Comparison of ENCODE assay signal across 8 cellular contexts in the genomic region with DNA sequence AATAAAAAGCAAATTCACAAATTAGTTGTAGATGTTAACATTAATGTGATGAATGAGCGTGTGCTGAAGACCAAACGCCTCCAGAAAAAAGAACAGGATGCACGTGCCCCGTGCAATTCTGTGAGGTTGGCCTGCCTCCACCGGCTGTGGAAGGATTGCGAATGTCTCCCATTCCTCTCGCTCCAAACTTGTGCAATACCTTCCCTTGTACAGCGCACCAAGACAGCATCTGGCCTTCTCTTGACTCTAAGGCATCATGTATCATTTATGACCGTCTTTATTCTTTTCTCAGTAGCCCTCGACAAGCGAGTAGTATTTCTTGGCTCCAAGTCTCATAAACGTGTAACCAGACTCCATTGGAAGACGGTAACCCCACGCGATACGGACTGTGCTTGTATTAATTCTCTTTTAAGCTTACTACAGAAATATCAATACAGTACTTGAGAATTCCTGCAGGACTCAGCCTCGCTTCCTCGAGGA. TPM values are rescaled to one million over a fixed set of nuclear protein-coding genes. Genes with fewer than 3 reads are reported as not detected.
DNase-seq lines count a peak whose midpoint lies in the region; ATAC-seq and TF ChIP-seq lines count a peak whose summit lies in the region.

No MANE protein-coding gene starts in this region.

- H3K4me3 Mint-ChIP-seq in CD4-positive, CD25-positive, alpha-beta regulatory T cell = peak overlapping the region; percentile 91 to 99 (median 96)
- peak overlapping the region; percentile 91 for H3K4me3 Mint-ChIP-seq in activated CD4-positive, alpha-beta T cell treated with anti-CD3 and anti-CD28 coated beads, Interleukin-2, amount 10 ng/mL, durations not matched to agents 7 days and 5 days

- peaks cover 5% of the 10 kb centered on the region for H3K36me3 Mint-ChIP-seq in CD4-positive, CD25-positive, alpha-beta regulatory T cell
- no peaks in the 10 kb centered on the region for H3K36me3 Mint-ChIP-seq in activated CD4-positive, alpha-beta T cell treated with anti-CD3 and anti-CD28 coated beads, Interleukin-2, amount 10 ng/mL, durations not matched to agents 7 days and 5 days (ENCODE audit: low read depth)

- peak overlapping the region; percentile 90 for H3K4me2 ChIP-seq in fibroblast of lung (ENCODE audit: extremely low read depth, insufficient read depth, low read length)
- H3K4me2 ChIP-seq in neuronal stem cell (ENCODE audit: insufficient read depth, low read length, poor library complexity, severe bottlenecking) = peak overlapping the region; percentile 51

- H3K14ac ChIP-seq in neuronal stem cell (ENCODE audit: low read length) = no peak overlapping the region

- peak overlapping the region; percentile 76 for H3K4me3 ChIP-seq in CD4-positive, CD25-positive, alpha-beta regulatory T cell (ENCODE audit: low read depth, low read length)
- H3K4me3 ChIP-seq in fibroblast of lung (replicated peaks in 1 of 4; ENCODE audit: control extremely low read depth in 1 of 4, insufficient read depth in 1 of 4, low read depth in 3 of 4, low read length in 4 of 4) (peak overlapping the region; percentile 21 to 75 (median 37)), neuronal stem cell (ENCODE audit: low read length in 2 of 2) (peak overlapping the region; percentile 53 to 66)

- no CpG with 5 or more reads among the region's 18 CpGs for WGBS in neuronal stem cell (ENCODE audit: extremely low coverage in 2 of 2, insufficient read length in 2 of 2, insufficient replicate concordance in 1 of 2), 2 donors

- H3K4me1 Mint-ChIP-seq in CD4-positive, CD25-positive, alpha-beta regulatory T cell = peaks cover 5 to 43% (median 22%) of the 10 kb centered on the region in 4 donors
- peaks cover 37% of the 10 kb centered on the region for H3K4me1 Mint-ChIP-seq in activated CD4-positive, alpha-beta T cell treated with anti-CD3 and anti-CD28 coated beads, Interleukin-2, amount 10 ng/mL, durations not matched to agents 7 days and 5 days

- H4K8ac ChIP-seq in neuronal stem cell (ENCODE audit: low read depth, low read length) = no peak overlapping the region

- no peak overlapping the region for H2BK15ac ChIP-seq in neuronal stem cell (ENCODE audit: low read length)

- H2BK12ac ChIP-seq in neuronal stem cell (ENCODE audit: low read length) = no peak overlapping the region

- H3K27ac Mint-ChIP-seq in CD4-positive, CD25-positive, alpha-beta regulatory T cell = peak overlapping the region; percentile 97 to 100 (median 98)
- H3K27ac Mint-ChIP-seq in activated CD4-positive, alpha-beta T cell treated with anti-CD3 and anti-CD28 coated beads, Interleukin-2, amount 10 ng/mL, durations not matched to agents 7 days and 5 days = peak overlapping the region; percentile 97

- no peak for ATAC-seq in CD4-positive, CD25-positive, alpha-beta regulatory T cell (ENCODE audit: low read depth in 2 of 2)
- no peak for ATAC-seq in GM21619 (IDR thresholded peaks at IDR 0.05; ENCODE audit: unreplicated experiment)

- peaks cover 27% of the 10 kb centered on the region for H3K4me1 ChIP-seq in CD4-positive, CD25-positive, alpha-beta regulatory T cell (ENCODE audit: control insufficient read depth, insufficient read depth, low read length, poor library complexity, severe bottlenecking)
- peaks cover 6% of the 10 kb centered on the region for H3K4me1 ChIP-seq in fibroblast of lung (ENCODE audit: control insufficient read depth, extremely low read depth, insufficient read depth, low read length)
- H3K4me1 ChIP-seq in neuronal stem cell (ENCODE audit: control insufficient read depth in 2 of 2, insufficient read depth in 1 of 2, low read depth in 1 of 2, low read length in 2 of 2) = peaks cover 9 to 10% of the 10 kb centered on the region in 2 donors

- H3K4ac ChIP-seq in neuronal stem cell (ENCODE audit: low read length) = no peak overlapping the region

- CTCF ChIA-PET in HEK293T (lab: Yijun Ruan, JAX) = interaction anchor here (0.6 to 1.2 kb wide), 6 partner anchors 10 to 1048 kb away, joined by 3 to 8 read pairs (median 4); a partner anchor contains a TSS
- CTCF ChIA-PET in activated CD4-positive, alpha-beta T cell treated with anti-CD3 and anti-CD28 coated beads, Interleukin-2, amount 10 ng/mL, durations not matched to agents 7 days and 5 days (lab: Charles Lee) = interaction anchor here (0.6 to 3.1 kb wide), 35 partner anchors 8 to 704 kb away, joined by 3 to 25 read pairs (median 4); a partner anchor contains a TSS

- peak overlapping the region; percentile 54 for H3K9ac ChIP-seq in fibroblast of lung (ENCODE audit: insufficient read depth, low read length)
- peak overlapping the region; percentile 79 for H3K9ac ChIP-seq in neuronal stem cell (ENCODE audit: low read depth, low read length, poor library complexity)

- H3K27me3 ChIP-seq in CD4-positive, CD25-positive, alpha-beta regulatory T cell (ENCODE audit: control insufficient read depth, insufficient read depth, low read length) = no peaks in the 10 kb centered on the region
- no peaks in the 10 kb centered on the region for H3K27me3 ChIP-seq in fibroblast of lung (ENCODE audit: control insufficient read depth, insufficient read depth, low read length)
- no peaks in the 10 kb centered on the region for H3K27me3 ChIP-seq in neuronal stem cell (ENCODE audit: control insufficient read depth in 3 of 3, insufficient read depth in 3 of 3, low read depth in 1 of 3, low read length in 3 of 3)

- no peak overlapping the region for H2BK120ac ChIP-seq in neuronal stem cell (ENCODE audit: low read depth, low read length)

- peak overlapping the region; percentile 88 for H3K27ac ChIP-seq in CD4-positive, CD25-positive, alpha-beta regulatory T cell (ENCODE audit: insufficient read depth, low read length, poor library complexity, severe bottlenecking)
- H3K27ac ChIP-seq in fibroblast of lung (ENCODE audit: insufficient read depth, low read length) (peak overlapping the region; percentile 87), neuronal stem cell (replicated peaks; ENCODE audit: low read length) (peak overlapping the region; percentile 36)

- peaks cover 8% of the 10 kb centered on the region for H3K79me2 ChIP-seq in fibroblast of lung (ENCODE audit: control insufficient read depth, insufficient read depth, low read length)

- H3K18ac ChIP-seq in neuronal stem cell (ENCODE audit: low read length) = peak overlapping the region; percentile 50

- no peak overlapping the region for H3K23ac ChIP-seq in neuronal stem cell (ENCODE audit: low read depth, low read length, poor library complexity)

- no peak overlapping the region for H4K91ac ChIP-seq in neuronal stem cell (ENCODE audit: low read depth, low read length, poor library complexity)

- peak in 1 of 2 donors; percentile 1 for TF ChIP-seq CTCF in fibroblast of lung (conservative IDR thresholded peaks at IDR 0.05 in 1 of 2, IDR thresholded peaks at IDR 0.05 in 1 of 2; ENCODE audit: low read depth in 1 of 2, low read length in 2 of 2)

- H3K9me3 Mint-ChIP-seq in CD4-positive, CD25-positive, alpha-beta regulatory T cell = no peaks in the 10 kb centered on the region
- H3K9me3 Mint-ChIP-seq in activated CD4-positive, alpha-beta T cell treated with anti-CD3 and anti-CD28 coated beads, Interleukin-2, amount 10 ng/mL, durations not matched to agents 7 days and 5 days = no peaks in the 10 kb centered on the region

- H3K9me3 ChIP-seq in CD4-positive, CD25-positive, alpha-beta regulatory T cell (ENCODE audit: control insufficient read depth in 2 of 2, low read length in 2 of 2) = no peaks in the 10 kb centered on the region
- H3K9me3 ChIP-seq in fibroblast of lung (ENCODE audit: control insufficient read depth, insufficient read depth, low read depth, low read length) (no peaks in the 10 kb centered on the region), neuronal stem cell (replicated peaks in 1 of 2; ENCODE audit: control insufficient read depth in 2 of 2, insufficient read depth in 1 of 2, low read depth in 1 of 2, low read length in 2 of 2) (no peaks in the 10 kb centered on the region)

- no peak for DNase-seq in CD4-positive, CD25-positive, alpha-beta regulatory T cell
- peak; percentile 20 for DNase-seq in HEK293T (ENCODE audit: extremely low spot score)
- peak; percentile 29 for DNase-seq in activated CD4-positive, alpha-beta T cell treated with anti-CD3 and anti-CD28 coated beads, Interleukin-2, amount 10 ng/mL, durations not matched to agents 7 days and 5 days
- DNase-seq in fibroblast of lung (ENCODE audit: low read depth in 2 of 2) = peak; percentile 68 to 91
- no peak for DNase-seq in neuronal stem cell (ENCODE audit: low spot score)
- DNase-seq in GM19238 (ENCODE audit: insufficient read length, low spot score) = no peak
- no peak for DNase-seq in NCI-H2081 treated with DMSO at 0.1 percent for 48 hours (lab: John Stamatoyannopoulos, UW)

- peaks cover 5% of the 10 kb centered on the region for H3K79me1 ChIP-seq in neuronal stem cell (ENCODE audit: low read depth, low read length)

- no peak overlapping the region for H2AK5ac ChIP-seq in neuronal stem cell (ENCODE audit: low read depth, low read length)

- no peak overlapping the region for H2BK5ac ChIP-seq in neuronal stem cell (ENCODE audit: low read length)

- H4K20me1 ChIP-seq in fibroblast of lung (ENCODE audit: control insufficient read depth, extremely low read depth, insufficient read depth, low read length) = no peaks in the 10 kb centered on the region

- peaks cover 6% of the 10 kb centered on the region for H3K27me3 Mint-ChIP-seq in CD4-positive, CD25-positive, alpha-beta regulatory T cell
- no peaks in the 10 kb centered on the region for H3K27me3 Mint-ChIP-seq in activated CD4-positive, alpha-beta T cell treated with anti-CD3 and anti-CD28 coated beads, Interleukin-2, amount 10 ng/mL, durations not matched to agents 7 days and 5 days

- H2AFZ ChIP-seq in fibroblast of lung (ENCODE audit: low read length) (peak overlapping the region; percentile 72), neuronal stem cell (ENCODE audit: low read length) (peak overlapping the region; percentile 82)

- POLR2A ChIA-PET in HEK293T (lab: Yijun Ruan, JAX) = interaction anchor here (0.6 to 1.4 kb wide), 3 partner anchors 12 to 128 kb away, joined by 3 to 6 read pairs (median 5); a partner anchor contains a TSS
- POLR2A ChIA-PET in activated CD4-positive, alpha-beta T cell treated with anti-CD3 and anti-CD28 coated beads, Interleukin-2, amount 10 ng/mL, durations not matched to agents 7 days and 5 days (lab: Charles Lee) = interaction anchor here (1.0 kb wide), 1 partner anchor 43 kb away, joined by 3 read pairs; no protein-coding TSS in a partner anchor

- H3K36me3 ChIP-seq in CD4-positive, CD25-positive, alpha-beta regulatory T cell (ENCODE audit: control insufficient read depth, insufficient read depth, low read length) = peaks cover 14% of the 10 kb centered on the region
- H3K36me3 ChIP-seq in fibroblast of lung (ENCODE audit: control insufficient read depth, insufficient read depth, low read length) (no peaks in the 10 kb centered on the region), neuronal stem cell (replicated peaks in 1 of 2; ENCODE audit: control insufficient read depth in 2 of 2, insufficient read depth in 2 of 2, low read length in 2 of 2) (peaks cover 10 to 15% of the 10 kb centered on the region in 2 donors)

RNA-seq across cellular contexts. Expression of a gene that starts 1.5 kb away (rescaled TPM):
- total RNA-seq in CD4-positive, CD25-positive, alpha-beta regulatory T cell = 24.5 TPM
- 1 to 10 TPM; 3.9 to 5.7 (median 4.5) TPM for polyA plus RNA-seq in CD4-positive, CD25-positive, alpha-beta regulatory T cell
- total RNA-seq in activated CD4-positive, alpha-beta T cell treated with anti-CD3 and anti-CD28 coated beads, Interleukin-2, amount 10 ng/mL, durations not matched to agents 7 days and 5 days = 10 to 100 TPM; 29.8 to 30.9 TPM
- total RNA-seq in fibroblast of lung = 9.4 and 10.5 TPM in 2 replicates
- 12.0 and 12.5 TPM in 2 replicates for polyA plus RNA-seq in fibroblast of lung
- polyA plus RNA-seq in fibroblast of lung (2012) = 16.5 and 19.0 TPM in 2 replicates
- polyA minus RNA-seq in fibroblast of lung (ENCODE audit: low replicate concordance) = 27.2 and 32.0 TPM in 2 replicates
- 23.9 TPM for polyA plus RNA-seq in neuronal stem cell (2013, experiment 1 of 2)
- polyA plus RNA-seq in neuronal stem cell (2013, experiment 2 of 2) = 22.7 TPM

RNA-seq across cellular contexts. Expression of a gene that starts 14.7 kb away (rescaled TPM):
- 7.9 TPM for total RNA-seq in CD4-positive, CD25-positive, alpha-beta regulatory T cell
- 1 to 10 TPM; 1.0 to 4.0 (median 1.9) TPM for polyA plus RNA-seq in CD4-positive, CD25-positive, alpha-beta regulatory T cell
- 1 to 10 TPM; 5.4 to 7.1 TPM for total RNA-seq in activated CD4-positive, alpha-beta T cell treated with anti-CD3 and anti-CD28 coated beads, Interleukin-2, amount 10 ng/mL, durations not matched to agents 7 days and 5 days
- total RNA-seq in fibroblast of lung = 1.0 and 2.8 TPM in 2 replicates
- 0.64 and 1.00 TPM in 2 replicates for polyA plus RNA-seq in fibroblast of lung
- polyA plus RNA-seq in fibroblast of lung (2012) = 0.46 and 0.66 TPM in 2 replicates
- not detected in 2 replicates for polyA minus RNA-seq in fibroblast of lung (ENCODE audit: low replicate concordance)
- polyA plus RNA-seq in neuronal stem cell (2013, experiment 1 of 2) = 5.6 TPM
- 5.5 TPM for polyA plus RNA-seq in neuronal stem cell (2013, experiment 2 of 2)

RNA-seq across cellular contexts. Expression of a gene that starts 47.2 kb away (rescaled TPM):
- total RNA-seq in CD4-positive, CD25-positive, alpha-beta regulatory T cell = 76.9 TPM
- 100 to 1,000 TPM; 239 to 346 (median 308) TPM for polyA plus RNA-seq in CD4-positive, CD25-positive, alpha-beta regulatory T cell
- total RNA-seq in activated CD4-positive, alpha-beta T cell treated with anti-CD3 and anti-CD28 coated beads, Interleukin-2, amount 10 ng/mL, durations not matched to agents 7 days and 5 days = 100 to 1,000 TPM; 195 to 202 TPM
- total RNA-seq in fibroblast of lung = 0.17 TPM in 1 of 2 replicates, not detected in the other
- polyA plus RNA-seq in fibroblast of lung = 0.07 TPM in 1 of 2 replicates, not detected in the other
- polyA plus RNA-seq in fibroblast of lung (2012) = not detected in 2 replicates
- polyA minus RNA-seq in fibroblast of lung (ENCODE audit: low replicate concordance) = not detected in 2 replicates
- polyA plus RNA-seq in neuronal stem cell (2013, experiment 1 of 2) = 0.53 TPM
- polyA plus RNA-seq in neuronal stem cell (2013, experiment 2 of 2) = 0.43 TPM

RNA-seq across cellular contexts. Expression of a gene that starts 54.3 kb away (rescaled TPM):
- 6,542 TPM for total RNA-seq in CD4-positive, CD25-positive, alpha-beta regulatory T cell
- polyA plus RNA-seq in CD4-positive, CD25-positive, alpha-beta regulatory T cell = not detected
- over 10,000 TPM in 1 of 2 experiments, 1,000 to 10,000 TPM in 1; 1,959 to 11,185 TPM for total RNA-seq in activated CD4-positive, alpha-beta T cell treated with anti-CD3 and anti-CD28 coated beads, Interleukin-2, amount 10 ng/mL, durations not matched to agents 7 days and 5 days
- total RNA-seq in fibroblast of lung = 67,954 and 162,287 TPM in 2 replicates
- polyA plus RNA-seq in fibroblast of lung = 75.4 and 110 TPM in 2 replicates
- 16.4 and 31.6 TPM in 2 replicates for polyA plus RNA-seq in fibroblast of lung (2012)
- polyA minus RNA-seq in fibroblast of lung (ENCODE audit: low replicate concordance) = 7,676 and 19,551 TPM in 2 replicates
- polyA plus RNA-seq in neuronal stem cell (2013, experiment 1 of 2) = not detected
- 4.7 TPM for polyA plus RNA-seq in neuronal stem cell (2013, experiment 2 of 2)

RNA-seq across cellular contexts. Expression of a gene that starts 54.5 kb away (rescaled TPM):
- 31.2 TPM for total RNA-seq in CD4-positive, CD25-positive, alpha-beta regulatory T cell
- 10 to 100 TPM; 65.8 to 83.2 (median 71.7) TPM for polyA plus RNA-seq in CD4-positive, CD25-positive, alpha-beta regulatory T cell
- total RNA-seq in activated CD4-positive, alpha-beta T cell treated with anti-CD3 and anti-CD28 coated beads, Interleukin-2, amount 10 ng/mL, durations not matched to agents 7 days and 5 days = 10 to 100 TPM; 30.7 to 30.9 TPM
- total RNA-seq in fibroblast of lung = 15.4 and 20.6 TPM in 2 replicates
- 20.2 and 24.9 TPM in 2 replicates for polyA plus RNA-seq in fibroblast of lung
- 34.3 and 34.9 TPM in 2 replicates for polyA plus RNA-seq in fibroblast of lung (2012)
- polyA minus RNA-seq in fibroblast of lung (ENCODE audit: low replicate concordance) = 1.3 and 17.5 TPM in 2 replicates
- 15.3 TPM for polyA plus RNA-seq in neuronal stem cell (2013, experiment 1 of 2)
- polyA plus RNA-seq in neuronal stem cell (2013, experiment 2 of 2) = 15.5 TPM

Comparison
In these comparisons a context has a peak if more than half of its experiments do, and no peak if none do; other contexts are left out.
1. DNase-seq: peak in HEK293T (single experiment), activated CD4-positive, alpha-beta T cell treated with anti-CD3 and anti-CD28 coated beads, Interleukin-2, amount 10 ng/mL, durations not matched to agents 7 days and 5 days (single experiment) and fibroblast of lung (2 of 2); none in CD4-positive, CD25-positive, alpha-beta regulatory T cell (0 of 3), neuronal stem cell (single experiment), GM19238 (single experiment) and NCI-H2081 treated with DMSO at 0.1 percent for 48 hours (single experiment).
2. H3K27ac ChIP-seq: peak in every context shown above with its lines; median percentile 88 in CD4-positive, CD25-positive, alpha-beta regulatory T cell; 87 in fibroblast of lung; 36 in neuronal stem cell.
3. RNA of a gene that starts 47.2 kb away (total RNA-seq): 195 to 202 TPM in activated CD4-positive, alpha-beta T cell treated with anti-CD3 and anti-CD28 coated beads, Interleukin-2, amount 10 ng/mL, durations not matched to agents 7 days and 5 days and 76.9 TPM in CD4-positive, CD25-positive, alpha-beta regulatory T cell (single experiment); 0.17 TPM in fibroblast of lung; every median in the first group is over 10 times any median in the second.
4. Peak in every context shown above with its lines, with median percentiles within 50 percentile points of each other: H3K4me3 ChIP-seq.